In the genomic region with DNA sequence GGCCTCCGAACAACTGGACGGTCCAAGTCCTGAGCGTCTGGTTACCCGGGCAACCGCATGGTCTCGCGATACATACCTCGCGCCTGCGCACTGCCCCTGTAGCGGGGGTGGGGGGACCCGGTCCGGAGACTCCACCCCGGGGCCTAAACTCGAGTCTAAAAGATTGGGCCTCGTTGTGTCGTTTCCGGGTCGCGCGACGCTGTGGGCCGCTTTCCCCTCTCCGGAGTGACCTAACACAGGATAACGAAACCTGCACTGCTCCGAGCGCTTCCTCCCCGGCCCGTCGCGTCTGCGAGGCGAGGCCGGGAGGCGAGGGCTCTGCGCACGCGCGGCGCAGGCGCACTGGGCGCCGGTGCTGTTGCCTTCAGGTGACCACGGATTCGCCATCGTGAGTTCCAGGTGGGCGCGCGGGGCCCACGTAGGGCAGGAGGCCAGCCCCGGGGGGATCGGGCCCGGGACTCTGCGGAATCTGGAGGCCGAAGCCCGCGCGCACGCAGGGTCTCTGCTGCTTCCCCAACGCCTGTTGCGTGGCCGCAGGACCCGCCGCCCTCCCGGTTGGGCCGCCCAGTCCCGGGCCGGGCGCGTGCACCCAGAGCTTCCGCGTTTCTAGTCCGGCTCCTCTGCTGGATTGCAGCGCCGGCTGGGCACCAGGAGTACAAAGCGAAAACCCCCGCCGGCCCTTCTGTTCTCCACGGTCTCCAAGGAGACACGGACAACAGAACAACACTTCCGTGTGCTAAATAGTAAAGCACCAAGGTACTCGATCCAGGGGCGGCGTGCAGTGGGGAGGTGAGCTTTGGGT, we compare ENCODE assay signal across 1 cellular context.
TF ChIP-seq lines count a peak whose summit lies in the region.

A gene with protein sequence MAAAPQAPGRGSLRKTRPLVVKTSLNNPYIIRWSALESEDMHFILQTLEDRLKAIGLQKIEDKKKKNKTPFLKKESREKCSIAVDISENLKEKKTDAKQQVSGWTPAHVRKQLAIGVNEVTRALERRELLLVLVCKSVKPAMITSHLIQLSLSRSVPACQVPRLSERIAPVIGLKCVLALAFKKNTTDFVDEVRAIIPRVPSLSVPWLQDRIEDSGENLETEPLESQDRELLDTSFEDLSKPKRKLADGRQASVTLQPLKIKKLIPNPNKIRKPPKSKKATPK (plus strand): TSS at position 345 of the 802 bp plus-strand sequence. CDS start 5,960 bp downstream, outside the sequence.

TF ChIP-seq in K562, 482 proteins besides CTCF, POLR2A, EP300 and RAD21 (continued from another document and continues in another):
- TF ChIP-seq, protein P1, sequence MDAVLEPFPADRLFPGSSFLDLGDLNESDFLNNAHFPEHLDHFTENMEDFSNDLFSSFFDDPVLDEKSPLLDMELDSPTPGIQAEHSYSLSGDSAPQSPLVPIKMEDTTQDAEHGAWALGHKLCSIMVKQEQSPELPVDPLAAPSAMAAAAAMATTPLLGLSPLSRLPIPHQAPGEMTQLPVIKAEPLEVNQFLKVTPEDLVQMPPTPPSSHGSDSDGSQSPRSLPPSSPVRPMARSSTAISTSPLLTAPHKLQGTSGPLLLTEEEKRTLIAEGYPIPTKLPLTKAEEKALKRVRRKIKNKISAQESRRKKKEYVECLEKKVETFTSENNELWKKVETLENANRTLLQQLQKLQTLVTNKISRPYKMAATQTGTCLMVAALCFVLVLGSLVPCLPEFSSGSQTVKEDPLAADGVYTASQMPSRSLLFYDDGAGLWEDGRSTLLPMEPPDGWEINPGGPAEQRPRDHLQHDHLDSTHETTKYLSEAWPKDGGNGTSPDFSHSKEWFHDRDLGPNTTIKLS (IDR thresholded peaks at IDR 0.05; ENCODE audit: borderline replicate concordance, low read depth), result peak; percentile 83
- TF ChIP-seq, protein P2, sequence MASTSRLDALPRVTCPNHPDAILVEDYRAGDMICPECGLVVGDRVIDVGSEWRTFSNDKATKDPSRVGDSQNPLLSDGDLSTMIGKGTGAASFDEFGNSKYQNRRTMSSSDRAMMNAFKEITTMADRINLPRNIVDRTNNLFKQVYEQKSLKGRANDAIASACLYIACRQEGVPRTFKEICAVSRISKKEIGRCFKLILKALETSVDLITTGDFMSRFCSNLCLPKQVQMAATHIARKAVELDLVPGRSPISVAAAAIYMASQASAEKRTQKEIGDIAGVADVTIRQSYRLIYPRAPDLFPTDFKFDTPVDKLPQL (IDR thresholded peaks at IDR 0.05; ENCODE audit: extremely low read depth, insufficient read length), result no peak
- no peak for TF ChIP-seq NR2C2 (CRISPR knock-in tag; IDR thresholded peaks at IDR 0.05)
- TF ChIP-seq NR2C2 (tag; IDR thresholded peaks at IDR 0.05), result peak; percentile 92
- TF ChIP-seq ZBTB7A (IDR thresholded peaks at IDR 0.05; ENCODE audit: borderline replicate concordance, control insufficient read depth, low read depth, low read length), result no peak
- TF ChIP-seq ZNF3 (CRISPR knock-in tag; IDR thresholded peaks at IDR 0.05), result no peak
- TF ChIP-seq, protein P3, sequence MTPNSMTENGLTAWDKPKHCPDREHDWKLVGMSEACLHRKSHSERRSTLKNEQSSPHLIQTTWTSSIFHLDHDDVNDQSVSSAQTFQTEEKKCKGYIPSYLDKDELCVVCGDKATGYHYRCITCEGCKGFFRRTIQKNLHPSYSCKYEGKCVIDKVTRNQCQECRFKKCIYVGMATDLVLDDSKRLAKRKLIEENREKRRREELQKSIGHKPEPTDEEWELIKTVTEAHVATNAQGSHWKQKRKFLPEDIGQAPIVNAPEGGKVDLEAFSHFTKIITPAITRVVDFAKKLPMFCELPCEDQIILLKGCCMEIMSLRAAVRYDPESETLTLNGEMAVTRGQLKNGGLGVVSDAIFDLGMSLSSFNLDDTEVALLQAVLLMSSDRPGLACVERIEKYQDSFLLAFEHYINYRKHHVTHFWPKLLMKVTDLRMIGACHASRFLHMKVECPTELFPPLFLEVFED (CRISPR knock-in tag; conservative IDR thresholded peaks at IDR 0.05), result no peak
- TF ChIP-seq KDM4B (IDR thresholded peaks at IDR 0.05; ENCODE audit: borderline replicate concordance in 2 of 2, low read depth in 1 of 2), result no peak
- TF ChIP-seq OTX1 (CRISPR knock-in tag; IDR thresholded peaks at IDR 0.05), result no peak
- peak; percentile 79 for TF ChIP-seq TAF1 (IDR thresholded peaks at IDR 0.05; ENCODE audit: control insufficient read depth, extremely low read depth, insufficient read depth, low read length, severe bottlenecking)
- TF ChIP-seq PCBP1 (IDR thresholded peaks at IDR 0.05; ENCODE audit: low read depth, low read length, poor library complexity, severe bottlenecking), result no peak
- TF ChIP-seq, protein P4, sequence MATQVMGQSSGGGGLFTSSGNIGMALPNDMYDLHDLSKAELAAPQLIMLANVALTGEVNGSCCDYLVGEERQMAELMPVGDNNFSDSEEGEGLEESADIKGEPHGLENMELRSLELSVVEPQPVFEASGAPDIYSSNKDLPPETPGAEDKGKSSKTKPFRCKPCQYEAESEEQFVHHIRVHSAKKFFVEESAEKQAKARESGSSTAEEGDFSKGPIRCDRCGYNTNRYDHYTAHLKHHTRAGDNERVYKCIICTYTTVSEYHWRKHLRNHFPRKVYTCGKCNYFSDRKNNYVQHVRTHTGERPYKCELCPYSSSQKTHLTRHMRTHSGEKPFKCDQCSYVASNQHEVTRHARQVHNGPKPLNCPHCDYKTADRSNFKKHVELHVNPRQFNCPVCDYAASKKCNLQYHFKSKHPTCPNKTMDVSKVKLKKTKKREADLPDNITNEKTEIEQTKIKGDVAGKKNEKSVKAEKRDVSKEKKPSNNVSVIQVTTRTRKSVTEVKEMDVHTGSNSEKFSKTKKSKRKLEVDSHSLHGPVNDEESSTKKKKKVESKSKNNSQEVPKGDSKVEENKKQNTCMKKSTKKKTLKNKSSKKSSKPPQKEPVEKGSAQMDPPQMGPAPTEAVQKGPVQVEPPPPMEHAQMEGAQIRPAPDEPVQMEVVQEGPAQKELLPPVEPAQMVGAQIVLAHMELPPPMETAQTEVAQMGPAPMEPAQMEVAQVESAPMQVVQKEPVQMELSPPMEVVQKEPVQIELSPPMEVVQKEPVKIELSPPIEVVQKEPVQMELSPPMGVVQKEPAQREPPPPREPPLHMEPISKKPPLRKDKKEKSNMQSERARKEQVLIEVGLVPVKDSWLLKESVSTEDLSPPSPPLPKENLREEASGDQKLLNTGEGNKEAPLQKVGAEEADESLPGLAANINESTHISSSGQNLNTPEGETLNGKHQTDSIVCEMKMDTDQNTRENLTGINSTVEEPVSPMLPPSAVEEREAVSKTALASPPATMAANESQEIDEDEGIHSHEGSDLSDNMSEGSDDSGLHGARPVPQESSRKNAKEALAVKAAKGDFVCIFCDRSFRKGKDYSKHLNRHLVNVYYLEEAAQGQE (CRISPR knock-in tag; IDR thresholded peaks at IDR 0.05; ENCODE audit: low read depth), result peak; percentile 57; the same call in 1 of the 2 replicates
- TF ChIP-seq SMAD1 (IDR thresholded peaks at IDR 0.05; ENCODE audit: low read depth, low read length, partially characterized antibody), result no peak
- TF ChIP-seq HNRNPUL1 (IDR thresholded peaks at IDR 0.05; ENCODE audit: low read length), result no peak
- TF ChIP-seq MCM5 (IDR thresholded peaks at IDR 0.05; ENCODE audit: low read depth), result no peak
- peak; percentile 94 for TF ChIP-seq FOXP1 (CRISPR knock-in tag; IDR thresholded peaks at IDR 0.05)
- TF ChIP-seq RB1 (IDR thresholded peaks at IDR 0.05; ENCODE audit: low read depth), result peak; percentile 73; the same call in 1 of the 2 replicates
- TF ChIP-seq RBM25 (IDR thresholded peaks at IDR 0.05; ENCODE audit: low read depth, low read length, severe bottlenecking), result no peak
- peak; percentile 49; the same call in 1 of the 2 replicates for TF ChIP-seq HDAC2 (IDR thresholded peaks at IDR 0.05)
- TF ChIP-seq PPARD (CRISPR knock-in tag; IDR thresholded peaks at IDR 0.05), result no peak
- TF ChIP-seq MEIS2 (IDR thresholded peaks at IDR 0.05; ENCODE audit: partially characterized antibody), result peak; percentile 98
- peak; percentile 81; the same call in 1 of the 2 replicates for TF ChIP-seq NR1H2 (CRISPR knock-in tag; IDR thresholded peaks at IDR 0.05)
- peak; percentile 39; the same call in 1 of the 2 replicates for TF ChIP-seq MBD2 (IDR thresholded peaks at IDR 0.05; ENCODE audit: borderline replicate concordance, low read depth)
- TF ChIP-seq, protein P5, sequence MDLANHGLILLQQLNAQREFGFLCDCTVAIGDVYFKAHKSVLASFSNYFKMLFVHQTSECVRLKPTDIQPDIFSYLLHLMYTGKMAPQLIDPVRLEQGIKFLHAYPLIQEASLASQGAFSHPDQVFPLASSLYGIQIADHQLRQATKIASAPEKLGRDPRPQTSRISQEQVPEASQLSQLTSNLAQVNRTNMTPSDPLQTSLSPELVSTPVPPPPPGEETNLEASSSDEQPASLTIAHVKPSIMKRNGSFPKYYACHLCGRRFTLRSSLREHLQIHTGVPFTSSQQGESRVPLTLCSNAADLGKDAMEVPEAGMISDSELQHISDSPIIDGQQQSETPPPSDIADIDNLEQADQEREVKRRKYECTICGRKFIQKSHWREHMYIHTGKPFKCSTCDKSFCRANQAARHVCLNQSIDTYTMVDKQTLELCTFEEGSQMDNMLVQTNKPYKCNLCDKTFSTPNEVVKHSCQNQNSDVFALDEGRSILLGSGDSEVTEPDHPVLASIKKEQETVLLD (IDR thresholded peaks at IDR 0.05), result peak; percentile 96
- TF ChIP-seq RBM34 (IDR thresholded peaks at IDR 0.05; ENCODE audit: borderline replicate concordance, insufficient read depth, low read length), result 0 out of 2 replicates have a peak, but pooled peaks have one; percentile 53
- TF ChIP-seq ELF2 (CRISPR knock-in tag; IDR thresholded peaks at IDR 0.05), result peak; percentile 77
- TF ChIP-seq, protein P6, sequence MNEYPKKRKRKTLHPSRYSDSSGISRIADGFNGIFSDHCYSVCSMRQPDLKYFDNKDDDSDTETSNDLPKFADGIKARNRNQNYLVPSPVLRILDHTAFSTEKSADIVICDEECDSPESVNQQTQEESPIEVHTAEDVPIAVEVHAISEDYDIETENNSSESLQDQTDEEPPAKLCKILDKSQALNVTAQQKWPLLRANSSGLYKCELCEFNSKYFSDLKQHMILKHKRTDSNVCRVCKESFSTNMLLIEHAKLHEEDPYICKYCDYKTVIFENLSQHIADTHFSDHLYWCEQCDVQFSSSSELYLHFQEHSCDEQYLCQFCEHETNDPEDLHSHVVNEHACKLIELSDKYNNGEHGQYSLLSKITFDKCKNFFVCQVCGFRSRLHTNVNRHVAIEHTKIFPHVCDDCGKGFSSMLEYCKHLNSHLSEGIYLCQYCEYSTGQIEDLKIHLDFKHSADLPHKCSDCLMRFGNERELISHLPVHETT (CRISPR knock-in tag; conservative IDR thresholded peaks at IDR 0.05 in 1 of 2, IDR thresholded peaks at IDR 0.05 in 1 of 2), result peak in 1 of 2 experiments; percentile 67; a peak in 2 of 4 replicates
- TF ChIP-seq SRSF1 (IDR thresholded peaks at IDR 0.05; ENCODE audit: low read depth, low read length), result no peak
- TF ChIP-seq, protein P7, sequence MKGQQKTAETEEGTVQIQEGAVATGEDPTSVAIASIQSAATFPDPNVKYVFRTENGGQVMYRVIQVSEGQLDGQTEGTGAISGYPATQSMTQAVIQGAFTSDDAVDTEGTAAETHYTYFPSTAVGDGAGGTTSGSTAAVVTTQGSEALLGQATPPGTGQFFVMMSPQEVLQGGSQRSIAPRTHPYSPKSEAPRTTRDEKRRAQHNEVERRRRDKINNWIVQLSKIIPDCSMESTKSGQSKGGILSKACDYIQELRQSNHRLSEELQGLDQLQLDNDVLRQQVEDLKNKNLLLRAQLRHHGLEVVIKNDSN (CRISPR knock-in tag; IDR thresholded peaks at IDR 0.05), result peak; percentile 58; the same call in 1 of the 2 replicates
- peak; percentile 96 for TF ChIP-seq EP400 (IDR thresholded peaks at IDR 0.05)
- peak; percentile 92 for TF ChIP-seq PHF20 (IDR thresholded peaks at IDR 0.05; ENCODE audit: partially characterized antibody)
- TF ChIP-seq ZNF133 (CRISPR knock-in tag; IDR thresholded peaks at IDR 0.05), result no peak
- TF ChIP-seq CSDE1 (IDR thresholded peaks at IDR 0.05), result peak in 1 of 2 experiments; percentile 63; a peak in 2 of 4 replicates
- TF ChIP-seq ETV5 (CRISPR knock-in tag; IDR thresholded peaks at IDR 0.05; ENCODE audit: low read depth), result peak; percentile 73
- TF ChIP-seq, protein P8, sequence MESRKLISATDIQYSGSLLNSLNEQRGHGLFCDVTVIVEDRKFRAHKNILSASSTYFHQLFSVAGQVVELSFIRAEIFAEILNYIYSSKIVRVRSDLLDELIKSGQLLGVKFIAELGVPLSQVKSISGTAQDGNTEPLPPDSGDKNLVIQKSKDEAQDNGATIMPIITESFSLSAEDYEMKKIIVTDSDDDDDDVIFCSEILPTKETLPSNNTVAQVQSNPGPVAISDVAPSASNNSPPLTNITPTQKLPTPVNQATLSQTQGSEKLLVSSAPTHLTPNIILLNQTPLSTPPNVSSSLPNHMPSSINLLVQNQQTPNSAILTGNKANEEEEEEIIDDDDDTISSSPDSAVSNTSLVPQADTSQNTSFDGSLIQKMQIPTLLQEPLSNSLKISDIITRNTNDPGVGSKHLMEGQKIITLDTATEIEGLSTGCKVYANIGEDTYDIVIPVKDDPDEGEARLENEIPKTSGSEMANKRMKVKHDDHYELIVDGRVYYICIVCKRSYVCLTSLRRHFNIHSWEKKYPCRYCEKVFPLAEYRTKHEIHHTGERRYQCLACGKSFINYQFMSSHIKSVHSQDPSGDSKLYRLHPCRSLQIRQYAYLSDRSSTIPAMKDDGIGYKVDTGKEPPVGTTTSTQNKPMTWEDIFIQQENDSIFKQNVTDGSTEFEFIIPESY (CRISPR knock-in tag; IDR thresholded peaks at IDR 0.05), result peak; percentile 56
- TF ChIP-seq DIDO1 (tag; IDR thresholded peaks at IDR 0.05; ENCODE audit: low read depth), result no peak
- TF ChIP-seq CXXC5 (CRISPR knock-in tag; IDR thresholded peaks at IDR 0.05), result peak; percentile 86
- peak; percentile 94 for TF ChIP-seq CHD2 (IDR thresholded peaks at IDR 0.05; ENCODE audit: low read depth, low read length)
- TF ChIP-seq, protein P9, sequence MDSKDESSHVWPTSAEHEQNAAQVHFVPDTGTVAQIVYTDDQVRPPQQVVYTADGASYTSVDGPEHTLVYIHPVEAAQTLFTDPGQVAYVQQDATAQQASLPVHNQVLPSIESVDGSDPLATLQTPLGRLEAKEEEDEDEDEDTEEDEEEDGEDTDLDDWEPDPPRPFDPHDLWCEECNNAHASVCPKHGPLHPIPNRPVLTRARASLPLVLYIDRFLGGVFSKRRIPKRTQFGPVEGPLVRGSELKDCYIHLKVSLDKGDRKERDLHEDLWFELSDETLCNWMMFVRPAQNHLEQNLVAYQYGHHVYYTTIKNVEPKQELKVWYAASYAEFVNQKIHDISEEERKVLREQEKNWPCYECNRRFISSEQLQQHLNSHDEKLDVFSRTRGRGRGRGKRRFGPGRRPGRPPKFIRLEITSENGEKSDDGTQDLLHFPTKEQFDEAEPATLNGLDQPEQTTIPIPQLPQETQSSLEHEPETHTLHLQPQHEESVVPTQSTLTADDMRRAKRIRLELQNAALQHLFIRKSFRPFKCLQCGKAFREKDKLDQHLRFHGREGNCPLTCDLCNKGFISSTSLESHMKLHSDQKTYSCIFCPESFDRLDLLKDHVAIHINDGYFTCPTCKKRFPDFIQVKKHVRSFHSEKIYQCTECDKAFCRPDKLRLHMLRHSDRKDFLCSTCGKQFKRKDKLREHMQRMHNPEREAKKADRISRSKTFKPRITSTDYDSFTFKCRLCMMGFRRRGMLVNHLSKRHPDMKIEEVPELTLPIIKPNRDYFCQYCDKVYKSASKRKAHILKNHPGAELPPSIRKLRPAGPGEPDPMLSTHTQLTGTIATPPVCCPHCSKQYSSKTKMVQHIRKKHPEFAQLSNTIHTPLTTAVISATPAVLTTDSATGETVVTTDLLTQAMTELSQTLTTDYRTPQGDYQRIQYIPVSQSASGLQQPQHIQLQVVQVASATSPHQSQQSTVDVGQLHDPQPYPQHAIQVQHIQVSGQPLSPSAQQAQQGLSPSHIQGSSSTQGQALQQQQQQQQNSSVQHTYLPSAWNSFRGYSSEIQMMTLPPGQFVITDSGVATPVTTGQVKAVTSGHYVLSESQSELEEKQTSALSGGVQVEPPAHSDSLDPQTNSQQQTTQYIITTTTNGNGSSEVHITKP (IDR thresholded peaks at IDR 0.05; ENCODE audit: partially characterized antibody), result peak; percentile 46
